In the genomic region with DNA sequence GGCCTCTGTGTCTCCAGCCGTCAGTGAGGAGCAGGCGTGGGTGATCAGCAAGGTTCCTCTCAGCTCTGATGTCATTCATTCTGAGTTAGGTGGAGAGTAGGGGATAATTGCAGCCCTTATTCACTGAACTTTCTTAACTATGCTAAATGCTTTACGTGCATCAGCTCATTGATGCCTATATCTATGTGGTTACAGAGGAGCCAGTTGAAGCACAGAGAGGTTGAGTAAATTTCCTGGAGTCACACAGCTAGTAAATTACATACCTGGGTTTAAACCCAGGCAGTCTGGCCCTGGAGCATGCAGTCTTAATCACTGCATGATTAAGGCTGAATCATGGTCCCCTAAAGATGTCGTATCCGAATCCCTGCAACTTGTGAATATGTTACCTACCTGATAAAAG, we compare ENCODE assay signal across 8 cellular contexts.
DNase-seq lines count a peak whose midpoint lies in the region; ATAC-seq and TF ChIP-seq lines count a peak whose summit lies in the region.

No MANE protein-coding gene starts in this region.

- H3K27ac Mint-ChIP-seq in activated CD8-positive, alpha-beta memory T cell treated with anti-CD3 and anti-CD28 coated beads, Interleukin-2, amount 10 ng/mL, durations not matched to agents 7 days and 5 days: peak overlapping the region; percentile 99
- H3K27ac Mint-ChIP-seq in type B pancreatic cell: no peak overlapping the region

- CTCF ChIA-PET in activated CD8-positive, alpha-beta memory T cell treated with anti-CD3 and anti-CD28 coated beads, Interleukin-2, amount 10 ng/mL, durations not matched to agents 7 days and 5 days (lab: Charles Lee): interaction anchor here (0.6 to 13.5 kb wide), 13 partner anchors 13 to 194 kb away, joined by 3 to 114 read pairs (median 3); partner anchors contain the start of gene GRK5

- H3K4me1 ChIP-seq in thoracic aorta (ENCODE audit: control insufficient read depth in 1 of 2, low read depth in 2 of 2): peaks cover 41 to 100% of the 10 kb centered on the region in 2 donors

- H3K9me3 ChIP-seq in thoracic aorta: no peaks in the 10 kb centered on the region

- no peak overlapping the region for H3K4me3 ChIP-seq in thoracic aorta

- no peaks in the 10 kb centered on the region for H3K27me3 ChIP-seq in thoracic aorta (replicated peaks; ENCODE audit: insufficient read depth)

- H3K27ac ChIP-seq in epithelial cell of prostate (peak overlapping the region; percentile 90), thoracic aorta (peak overlapping the region; percentile 89 to 92)

- no peaks in the 10 kb centered on the region for H3K36me3 ChIP-seq in thoracic aorta

- H3K27me3 Mint-ChIP-seq in activated CD8-positive, alpha-beta memory T cell treated with anti-CD3 and anti-CD28 coated beads, Interleukin-2, amount 10 ng/mL, durations not matched to agents 7 days and 5 days: peaks cover 14% of the 10 kb centered on the region
- H3K27me3 Mint-ChIP-seq in type B pancreatic cell: no peaks in the 10 kb centered on the region

- no peak for TF ChIP-seq CTCF in thoracic aorta (IDR thresholded peaks at IDR 0.05)
- TF ChIP-seq CTCF in type B pancreatic cell (conservative IDR thresholded peaks at IDR 0.05): no peak

- H3K4me1 Mint-ChIP-seq in activated CD8-positive, alpha-beta memory T cell treated with anti-CD3 and anti-CD28 coated beads, Interleukin-2, amount 10 ng/mL, durations not matched to agents 7 days and 5 days: peaks cover 79% of the 10 kb centered on the region
- peaks cover 37% of the 10 kb centered on the region for H3K4me1 Mint-ChIP-seq in type B pancreatic cell (ENCODE audit: unreplicated experiment)

- peak overlapping the region; percentile 74 for H3K4me3 Mint-ChIP-seq in activated CD8-positive, alpha-beta memory T cell treated with anti-CD3 and anti-CD28 coated beads, Interleukin-2, amount 10 ng/mL, durations not matched to agents 7 days and 5 days
- H3K4me3 Mint-ChIP-seq in type B pancreatic cell: no peak overlapping the region

- H3K9me3 Mint-ChIP-seq in activated CD8-positive, alpha-beta memory T cell treated with anti-CD3 and anti-CD28 coated beads, Interleukin-2, amount 10 ng/mL, durations not matched to agents 7 days and 5 days (ENCODE audit: low read depth): no peaks in the 10 kb centered on the region
- no peaks in the 10 kb centered on the region for H3K9me3 Mint-ChIP-seq in type B pancreatic cell

- no peak for ATAC-seq in activated CD8-positive, alpha-beta memory T cell treated with anti-CD3 and anti-CD28 coated beads, Interleukin-2, amount 10 ng/mL, durations not matched to agents 7 days and 5 days
- ATAC-seq in thoracic aorta (ENCODE audit: insufficient number of reproducible peaks, low FRiP score, low read depth) (no peak), GM18870 (IDR thresholded peaks at IDR 0.05; ENCODE audit: unreplicated experiment) (no peak)

- DNase-seq in activated CD8-positive, alpha-beta memory T cell treated with anti-CD3 and anti-CD28 coated beads, Interleukin-2, amount 10 ng/mL, durations not matched to agents 7 days and 5 days: no peak
- DNase-seq in activated CD8-positive, alpha-beta memory T cell treated with anti-CD3 and anti-CD28 coated beads, Interleukin-2, amount 50 U/mL, for 4 hours: no peak
- DNase-seq in RKO (ENCODE audit: low spot score): peak; percentile 46
- DNase-seq in epithelial cell of prostate (ENCODE audit: low read depth, low spot score): no peak
- no peak for DNase-seq in thoracic aorta (ENCODE audit: low spot score)
- DNase-seq in type B pancreatic cell (ENCODE audit: extremely low spot score, unreplicated experiment): no peak
- DNase-seq in NCI-H1436 (lab: John Stamatoyannopoulos, UW): no peak

- H3K36me3 Mint-ChIP-seq in activated CD8-positive, alpha-beta memory T cell treated with anti-CD3 and anti-CD28 coated beads, Interleukin-2, amount 10 ng/mL, durations not matched to agents 7 days and 5 days: peaks cover 1% of the 10 kb centered on the region
- H3K36me3 Mint-ChIP-seq in type B pancreatic cell: no peaks in the 10 kb centered on the region
